11 cellular contexts compared by ENCODE assay signal in genomic region chr2:239193925-239194687, GRCh38.
DNase-seq lines count a peak whose midpoint lies in the region; ATAC-seq and TF ChIP-seq lines count a peak whose summit lies in the region.
"Had no signal": no experiment of that assay in that cellular context is flagged by ENCODE, and none has a peak within 500 bp of the region (broad histone marks: within the 10 kb centered on the region; RNA-seq: fewer than 3 reads in every experiment).

No MANE protein-coding gene starts in this region.

- no peak for TF ChIP-seq CTCF in stomach (IDR thresholded peaks at IDR 0.05)

- no peak overlapping the region for H3K4me3 ChIP-seq in stomach
- H3K4me3 ChIP-seq: vagina had no signal

- TF ChIP-seq POLR2A in stomach (IDR thresholded peaks at IDR 0.05): no peak

- ATAC-seq in GM19452 (IDR thresholded peaks at IDR 0.05; ENCODE audit: unreplicated experiment): no peak
- ATAC-seq: Panc1 had no signal

- peaks cover 8 to 47% (median 41%) of the 10 kb centered on the region in 4 donors for H3K36me3 ChIP-seq in stomach

- TF ChIP-seq EP300 in stomach (IDR thresholded peaks at IDR 0.05): no peak

- H3K4me1 ChIP-seq in stomach: peaks cover 0 to 14% (median under 1%) of the 10 kb centered on the region in 4 donors

- H3K27ac ChIP-seq in stomach: no peak overlapping the region
- H3K27ac ChIP-seq: vagina had no signal

- DNase-seq in NCI-H82 (lab: John Stamatoyannopoulos, UW): peak; percentile 15
- DNase-seq in NCI-H82 treated with DMSO at 0.1 percent for 48 hours (lab: John Stamatoyannopoulos, UW; ENCODE audit: unreplicated experiment): no peak
- peak; percentile 7 for DNase-seq in activated CD8-positive, alpha-beta memory T cell treated with anti-CD3 and anti-CD28 coated beads, Interleukin-2, amount 50 U/mL, for 4 hours
- DNase-seq in islet precursor cell: peak; percentile 55
- peak; percentile 8 for DNase-seq in stomach
- DNase-seq in NCI-H345 (lab: John Stamatoyannopoulos, UW): no peak
- no peak for DNase-seq in EL
- DNase-seq: activated CD4-positive, CD25-positive, alpha-beta regulatory T cell had no signal

- intact Hi-C loops in stomach (cut with DNase I; ENCODE audit: low total_unique reads): no loop called here

- H3K27me3 ChIP-seq in stomach: no peaks in the 10 kb centered on the region
- H3K27me3 ChIP-seq: vagina had no signal

- H3K9me3 ChIP-seq in stomach: peaks cover 0 to under 1% (median 0%) of the 10 kb centered on the region in 4 donors
- H3K9me3 ChIP-seq: vagina had no signal

- WGBS in stomach, 5 donors: 87 to 95% (median 90%) methylated on average over 17 of the region's 17 CpGs

Comparison
In these comparisons a context has a peak if more than half of its experiments do, and no peak if none do; other contexts are left out.
1. DNase-seq: peak in NCI-H82 (single experiment), activated CD8-positive, alpha-beta memory T cell treated with anti-CD3 and anti-CD28 coated beads, Interleukin-2, amount 50 U/mL, for 4 hours (single experiment), islet precursor cell (single experiment) and stomach (single experiment); none in NCI-H82 treated with DMSO at 0.1 percent for 48 hours (single experiment), NCI-H345 (single experiment) and EL (single experiment).